ENCODE assay signal across 12 cellular contexts in the genomic region with DNA sequence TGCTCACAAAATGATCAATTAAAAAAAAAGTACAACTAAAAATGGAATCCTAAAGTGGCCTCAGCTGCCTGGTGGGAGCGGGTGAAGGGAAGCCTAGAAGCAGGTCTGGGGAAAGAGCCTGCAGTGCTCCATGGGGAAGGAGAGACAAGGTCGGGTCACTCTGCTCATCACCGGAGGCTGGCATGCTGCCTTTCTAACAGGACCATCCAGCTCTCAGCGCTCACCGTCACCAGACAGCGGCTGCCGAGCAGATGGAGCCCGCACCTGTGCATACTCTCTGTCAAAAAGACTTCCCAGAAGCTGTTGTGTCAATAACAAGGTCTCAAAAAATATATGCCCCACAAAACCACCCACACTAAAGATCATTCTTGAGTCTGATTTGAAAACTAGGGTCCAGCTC.
"Had no signal": no experiment of that assay in that cellular context is flagged by ENCODE, and none has a peak within 500 bp of the region (broad histone marks: within the 10 kb centered on the region; RNA-seq: fewer than 3 reads in every experiment).

No MANE protein-coding gene starts in this region.

- ATAC-seq: body of pancreas; foreskin keratinocyte; heart left ventricle; left lobe of liver; natural killer cell treated with Interleukin-12 subunit alpha and Interleukin-12 subunit beta and Interleukin-15 and Interleukin-18, amount 100 ng/mL, for 72 hours had no signal

- DNase-seq: activated CD4-positive, alpha-beta T cell treated with anti-CD3 and anti-CD28 coated beads, Interleukin-2, amount 50 U/mL, for 1 hour; activated CD4-positive, CD25-positive, alpha-beta regulatory T cell; activated naive CD4-positive, alpha-beta T cell treated with anti-CD3 and anti-CD28 coated beads, Interleukin-2, amount 10 ng/mL, durations not matched to agents 7 days and 5 days; body of pancreas; cerebellar nuclear complex; foreskin keratinocyte; heart left ventricle; occipital lobe; stimulated activated CD4-positive, alpha-beta T cell treated with anti-CD3 and anti-CD28 coated beads, Interleukin-12 subunit alpha, Interleukin-12 subunit beta, amount 100 ng/mL, for 4 hours; stimulated activated naive CD4-positive, alpha-beta T cell had no signal
